In genomic region chr1:77026640-77027039, GRCh38 we compare ENCODE assay signal across 23 cellular contexts.
DNase-seq lines count a peak whose midpoint lies in the region; ATAC-seq, FAIRE-seq and TF ChIP-seq lines count a peak whose summit lies in the region.
"Had no signal": no experiment of that assay in that cellular context is flagged by ENCODE, and none has a peak within 500 bp of the region (broad histone marks: within the 10 kb centered on the region; RNA-seq: fewer than 3 reads in every experiment).

No MANE protein-coding gene starts in this region.

- no peak overlapping the region for H3K9ac ChIP-seq in H9 (ENCODE audit: extremely low read depth, insufficient read length, low read length)
- no peak overlapping the region for H3K9ac ChIP-seq in GM12878 (ENCODE audit: control insufficient read depth, insufficient read depth, low read length)
- H3K9ac ChIP-seq: BLaER1 treated with 17β-estradiol and CSF1 and Interleukin-3, amounts not matched to agents 10 nM and 100 nM had no signal

- TF ChIP-seq RAD21 in GM12878 (IDR thresholded peaks at IDR 0.05; ENCODE audit: insufficient read depth, low read depth, low read length), result no peak

- peak overlapping the region; percentile 58 for H4K91ac ChIP-seq in H9 (ENCODE audit: insufficient read length, low read depth, low read length)

- no peak overlapping the region for H2BK120ac ChIP-seq in H9 (ENCODE audit: low read depth, low read length, poor library complexity, severe bottlenecking)

- DNase-seq in H9, result no peak
- no peak for DNase-seq in GM12878 (ENCODE audit: low read depth, low spot score)
- DNase-seq in glutamatergic neuron, result no peak
- DNase-seq in islet precursor cell, result peak; percentile 25
- DNase-seq in globus pallidus (ENCODE audit: low spot score), result no peak
- no peak for DNase-seq in heart left ventricle
- DNase-seq: AML-193; Caco-2; Calu3; CD4-positive, alpha-beta T cell; CD8-positive, alpha-beta T cell; DMS79 treated with DMSO at 0.1 percent for 48 hours; GF-D8 had no signal

- no peaks in the 10 kb centered on the region for H3K23me2 ChIP-seq in H9 (ENCODE audit: insufficient read length, low read depth, low read length, poor library complexity, severe bottlenecking)

- H3K9me3 ChIP-seq in H9 (ENCODE audit: control insufficient read depth, low read depth, low read length), result no peaks in the 10 kb centered on the region
- H3K9me3 ChIP-seq in GM12878 (replicated peaks; ENCODE audit: control insufficient read depth, insufficient read depth, low read length), result no peaks in the 10 kb centered on the region
- no peaks in the 10 kb centered on the region for H3K9me3 ChIP-seq in heart left ventricle
- H3K9me3 ChIP-seq: A549; BLaER1 treated with 17β-estradiol and CSF1 and Interleukin-3, amounts not matched to agents 10 nM and 100 nM; Caco-2 had no signal

- H3K27me3 ChIP-seq in H9 (ENCODE audit: insufficient read depth, low read length), result no peaks in the 10 kb centered on the region
- no peaks in the 10 kb centered on the region; a peak in 1 of 4 replicates for H3K27me3 ChIP-seq in GM12878 (replicated peaks in 1 of 2; ENCODE audit: control insufficient read depth in 2 of 2, insufficient read depth in 2 of 2, low read length in 1 of 2)
- H3K27me3 ChIP-seq in heart left ventricle, result peaks cover 0 to 12% (median 0%) of the 10 kb centered on the region in 9 donors
- H3K27me3 ChIP-seq: BLaER1 treated with 17β-estradiol and CSF1 and Interleukin-3, amounts not matched to agents 10 nM and 100 nM had no signal

- H3K27ac ChIP-seq in H9 (ENCODE audit: insufficient read length, low read depth, low read length), result no peak overlapping the region
- no peak overlapping the region for H3K27ac ChIP-seq in GM12878 (ENCODE audit: control insufficient read depth, insufficient read depth)
- H3K27ac ChIP-seq in heart left ventricle, result no peak overlapping the region
- H3K27ac ChIP-seq: 22Rv1; A549; BLaER1 treated with 17β-estradiol and CSF1 and Interleukin-3, amounts not matched to agents 10 nM and 100 nM; C4-2B had no signal

- no peak overlapping the region for H2BK12ac ChIP-seq in H9 (ENCODE audit: insufficient read length, low read depth, low read length)

- FAIRE-seq in GM12878 (lab: Jason Lieb, UNC), result no peak
- FAIRE-seq: A549, D721Med, G401.6, GM12892, GM18507 had no signal

- TF ChIP-seq EP300 in GM12878 (IDR thresholded peaks at IDR 0.05; ENCODE audit: borderline replicate concordance in 1 of 2, control insufficient read depth in 1 of 2, low read depth in 2 of 2, low read length in 2 of 2), result no peak

- H3K27me3 Mint-ChIP-seq in H9 (ENCODE audit: low read depth) (peaks cover 4% of the 10 kb centered on the region; the same call in 1 of the 2 replicates), glutamatergic neuron (ENCODE audit: unreplicated experiment) (peaks cover 15% of the 10 kb centered on the region)

- POLR2A ChIA-PET in GM12878 (lab: Charles Lee), result no interaction called here

- no peak for TF ChIP-seq CTCF in H9 (conservative IDR thresholded peaks at IDR 0.05)
- no peak for TF ChIP-seq CTCF in GM12878 (IDR thresholded peaks at IDR 0.05 in 2 of 3, conservative IDR thresholded peaks at IDR 0.05 in 1 of 3; ENCODE audit: control insufficient read depth in 2 of 3, extremely low read depth in 1 of 3, insufficient read depth in 1 of 3, low read depth in 3 of 3, low read length in 3 of 3)
- TF ChIP-seq CTCF in glutamatergic neuron (IDR thresholded peaks at IDR 0.05; ENCODE audit: partially characterized antibody, unreplicated experiment), result no peak
- TF ChIP-seq CTCF in heart left ventricle (IDR thresholded peaks at IDR 0.05), result no peak

- H2AFZ ChIP-seq in H9 (ENCODE audit: low read length) (no peak overlapping the region), GM12878 (ENCODE audit: control insufficient read depth, low read depth, low read length) (no peak overlapping the region)

- no peak overlapping the region for H2BK15ac ChIP-seq in H9 (ENCODE audit: low read depth, low read length)

- SMC1A ChIA-PET in GM12878 (lab: Charles Lee; ENCODE audit: uncharacterized antibody, unreplicated experiment), result interaction anchor here (1.6 to 7.5 kb wide), 5 partner anchors 12 to 92 kb away, joined by 4 to 56 read pairs (median 8); no protein-coding TSS in a partner anchor

- no peak overlapping the region for H2AK5ac ChIP-seq in H9 (ENCODE audit: insufficient read length, low read length)

- no peak overlapping the region for H3K56ac ChIP-seq in H9 (ENCODE audit: insufficient read length, low read depth, low read length)

- no peaks in the 10 kb centered on the region for H3K9me3 Mint-ChIP-seq in H9
- peaks cover 15% of the 10 kb centered on the region for H3K9me3 Mint-ChIP-seq in glutamatergic neuron (ENCODE audit: unreplicated experiment)
- H3K9me3 Mint-ChIP-seq: CD4-positive, alpha-beta T cell; CD8-positive, alpha-beta T cell had no signal

- no peaks in the 10 kb centered on the region; a peak in 1 of 7 replicates for H3K36me3 Mint-ChIP-seq in H9 (ENCODE audit: insufficient read depth in 1 of 3, low read depth in 3 of 3)
- peaks cover 9% of the 10 kb centered on the region for H3K36me3 Mint-ChIP-seq in glutamatergic neuron (ENCODE audit: unreplicated experiment)
- H3K36me3 Mint-ChIP-seq: CD8-positive, alpha-beta T cell had no signal

- no CpG with 5 or more reads among the region's 1 CpG for WGBS in H9 (ENCODE audit: extremely low coverage, insufficient read length, low lambda C conversion rate)
- 94% methylated on average over 1 of the region's 1 CpG for WGBS in GM12878 (ENCODE audit: insufficient coverage, insufficient replicate concordance, low lambda C conversion rate, missing lambda C conversion rate)
- 92 to 100% (median 99%) methylated on average over 1 of the region's 1 CpG for WGBS in heart left ventricle, 4 donors

- H3K79me1 ChIP-seq in H9 (ENCODE audit: insufficient read depth, low read depth, low read length, poor library complexity, severe bottlenecking), result no peaks in the 10 kb centered on the region

- peaks cover 2% of the 10 kb centered on the region; the same call in 1 of the 2 replicates for H3K4me1 ChIP-seq in H9 (ENCODE audit: insufficient read depth, low read length)
- no peaks in the 10 kb centered on the region for H3K4me1 ChIP-seq in GM12878 (ENCODE audit: control insufficient read depth, insufficient read depth, low read length)
- H3K4me1 ChIP-seq in heart left ventricle, result no peaks in the 10 kb centered on the region
- H3K4me1 ChIP-seq: BLaER1 treated with 17β-estradiol and CSF1 and Interleukin-3, amounts not matched to agents 10 nM and 100 nM; Caco-2 had no signal

- H3K4me1 Mint-ChIP-seq in H9, result peaks cover 36 to 41% of the 10 kb centered on the region in 2 experiments
- peaks cover 80% of the 10 kb centered on the region for H3K4me1 Mint-ChIP-seq in glutamatergic neuron (ENCODE audit: low read depth, unreplicated experiment)
- H3K4me1 Mint-ChIP-seq: B cell had no signal

- H3K4me3 ChIP-seq in GM12878 (no peak overlapping the region), heart left ventricle (no peak overlapping the region)
- H3K4me3 ChIP-seq: A549; BLaER1 treated with 17β-estradiol and CSF1 and Interleukin-3, amounts not matched to agents 10 nM and 100 nM had no signal

- H3K36me3 ChIP-seq in GM12878 (ENCODE audit: control insufficient read depth in 2 of 2, insufficient read depth in 2 of 2, low read length in 1 of 2), result no peaks in the 10 kb centered on the region
- no peaks in the 10 kb centered on the region for H3K36me3 ChIP-seq in heart left ventricle
- H3K36me3 ChIP-seq: BLaER1 treated with 17β-estradiol and CSF1 and Interleukin-3, amounts not matched to agents 10 nM and 100 nM had no signal

- no peak overlapping the region for H4K8ac ChIP-seq in H9 (replicated peaks; ENCODE audit: insufficient read length, low read depth, low read length)

- H3K27ac Mint-ChIP-seq in H9, result no peak overlapping the region
- H3K27ac Mint-ChIP-seq in glutamatergic neuron (ENCODE audit: unreplicated experiment), result peak overlapping the region; percentile 59
- H3K27ac Mint-ChIP-seq: B cell; CD4-positive, alpha-beta T cell; CD8-positive, alpha-beta T cell had no signal

- no peak overlapping the region for H2BK20ac ChIP-seq in H9 (ENCODE audit: low read depth, low read length, poor library complexity, severe bottlenecking)

- ATAC-seq in GM12878 (no peak), heart left ventricle (no peak), GM21390 (IDR thresholded peaks at IDR 0.05; ENCODE audit: unreplicated experiment) (no peak)
- ATAC-seq: A549; CD8-positive, alpha-beta T cell had no signal

- H3T11ph ChIP-seq in H9 (ENCODE audit: low read length), result no peak overlapping the region

- no peak overlapping the region for H3K4me3 Mint-ChIP-seq in H9
- no peak overlapping the region for H3K4me3 Mint-ChIP-seq in glutamatergic neuron (ENCODE audit: unreplicated experiment)
- H3K4me3 Mint-ChIP-seq: B cell; CD4-positive, alpha-beta T cell; CD8-positive, alpha-beta T cell had no signal

- peak overlapping the region; percentile 28 for H3K18ac ChIP-seq in H9 (ENCODE audit: insufficient read length, low read depth, low read length)

- intact Hi-C loops in GM12878 (cut with micrococcal nuclease; ENCODE audit: unreplicated experiment) (no loop called here), heart left ventricle (cut with DNase I) (loop anchor here in 1 of 10 donors (10.0 kb wide), 1 partner anchor 62 kb away; no protein-coding TSS in a partner anchor)

- H3K79me2 ChIP-seq in H9 (ENCODE audit: insufficient read depth, low read length) (no peaks in the 10 kb centered on the region), GM12878 (ENCODE audit: control insufficient read depth, insufficient read depth, low read length) (no peaks in the 10 kb centered on the region)

- in situ Hi-C loops in GM12878 (cut with MboI), result no loop called here

- H4K5ac ChIP-seq in H9 (ENCODE audit: insufficient read length, low read depth, low read length), result no peak overlapping the region

- no peak overlapping the region; the same call in 1 of the 2 replicates for H3K14ac ChIP-seq in H9 (ENCODE audit: insufficient read depth, low read length)

- H4K20me1 ChIP-seq in H9 (ENCODE audit: control insufficient read depth, insufficient read depth, insufficient read length) (no peaks in the 10 kb centered on the region), GM12878 (ENCODE audit: control insufficient read depth, insufficient read depth) (no peaks in the 10 kb centered on the region)
- H4K20me1 ChIP-seq: BLaER1 treated with 17β-estradiol and CSF1 and Interleukin-3, amounts not matched to agents 10 nM and 100 nM had no signal

- no peak overlapping the region for H3K23ac ChIP-seq in H9 (ENCODE audit: insufficient read length, low read depth, low read length)

- BruUV-seq in GM12878 (replicated peaks; lab: Mats Ljungman, UMichigan), result no TSS peak

- CTCF ChIA-PET in GM12878 (lab: Yijun Ruan, JAX), result interaction anchor here (1.0 kb wide), 1 partner anchor 11 kb away, joined by 3 read pairs; no protein-coding TSS in a partner anchor

- no peak overlapping the region for H3K4ac ChIP-seq in H9 (ENCODE audit: low read depth, low read length)

- no peak overlapping the region for H2BK5ac ChIP-seq in H9 (ENCODE audit: insufficient read length, low read length)

- H3K4me2 ChIP-seq in H9 (ENCODE audit: insufficient read depth, insufficient read length, low read length) (no peak overlapping the region), GM12878 (ENCODE audit: control insufficient read depth, insufficient read depth) (no peak overlapping the region)
- H3K4me2 ChIP-seq: A549; BLaER1 treated with 17β-estradiol and CSF1 and Interleukin-3, amounts not matched to agents 10 nM and 100 nM had no signal

- TF ChIP-seq POLR2A in GM12878 (IDR thresholded peaks at IDR 0.05; ENCODE audit: low read depth, low read length), result no peak
- no peak for TF ChIP-seq POLR2A in heart left ventricle (IDR thresholded peaks at IDR 0.05)

- RAD21 ChIA-PET in GM12878 (lab: Charles Lee; ENCODE audit: unreplicated experiment), result interaction anchor here (0.8 kb wide), 1 partner anchor 129 kb away, joined by 3 read pairs; no protein-coding TSS in a partner anchor
